ENCODE assay signal across 27 cellular contexts in genomic region chr12:6033546-6033945, GRCh38.
DNase-seq lines count a peak whose midpoint lies in the region; ATAC-seq, FAIRE-seq and TF ChIP-seq lines count a peak whose summit lies in the region.
"Had no signal": no experiment of that assay in that cellular context is flagged by ENCODE, and none has a peak within 500 bp of the region (broad histone marks: within the 10 kb centered on the region; RNA-seq: fewer than 3 reads in every experiment).

No MANE protein-coding gene starts in this region.

- no peak for TF ChIP-seq CTCF in activated CD8-positive, alpha-beta T cell treated with anti-CD3 and anti-CD28 coated beads for 36 hours (IDR thresholded peaks at IDR 0.05)

- intact Hi-C loops in activated CD8-positive, alpha-beta T cell treated with anti-CD3 and anti-CD28 coated beads for 36 hours (cut with micrococcal nuclease) = no loop called here

- H3K4me3 ChIP-seq in neuronal stem cell (ENCODE audit: low read length in 2 of 2) = no peak overlapping the region
- H3K4me3 ChIP-seq: BLaER1 treated with 17β-estradiol and CSF1 and Interleukin-3, amounts not matched to agents 10 nM and 100 nM; GM12878; GM23248 had no signal

- no peak overlapping the region for H4K91ac ChIP-seq in neuronal stem cell (ENCODE audit: low read depth, low read length, poor library complexity)

- no peak overlapping the region for H3K27ac ChIP-seq in neuronal stem cell (replicated peaks; ENCODE audit: low read length)
- H3K27ac ChIP-seq: BLaER1 treated with 17β-estradiol and CSF1 and Interleukin-3, amounts not matched to agents 10 nM and 100 nM; GM23248; HL-60 had no signal

- no peak overlapping the region for H3K23ac ChIP-seq in neuronal stem cell (ENCODE audit: low read depth, low read length, poor library complexity)

- peak; percentile 9 for FAIRE-seq in urothelium cell line (lab: Jason Lieb, UNC)
- FAIRE-seq: GM12878, HepG2 had no signal

- peak overlapping the region; percentile 8 for H3K18ac ChIP-seq in neuronal stem cell (ENCODE audit: low read length)

- H3K27ac Mint-ChIP-seq in activated CD8-positive, alpha-beta T cell treated with anti-CD3 and anti-CD28 coated beads for 36 hours = no peak overlapping the region
- H3K27ac Mint-ChIP-seq in activated CD8-positive, alpha-beta T cell treated with anti-CD3 and anti-CD28 coated beads, Interleukin-2, amount 10 ng/mL, durations not matched to agents 7 days and 5 days = no peak overlapping the region
- H3K27ac Mint-ChIP-seq: CD4-positive, alpha-beta memory T cell had no signal

- H3K4me1 ChIP-seq in neuronal stem cell (ENCODE audit: control insufficient read depth in 2 of 2, insufficient read depth in 1 of 2, low read depth in 1 of 2, low read length in 2 of 2) = no peaks in the 10 kb centered on the region
- H3K4me1 ChIP-seq: BLaER1 treated with 17β-estradiol and CSF1 and Interleukin-3, amounts not matched to agents 10 nM and 100 nM; Caco-2 had no signal

- H3K9me3 Mint-ChIP-seq in activated CD8-positive, alpha-beta T cell treated with anti-CD3 and anti-CD28 coated beads for 36 hours = no peaks in the 10 kb centered on the region
- H3K9me3 Mint-ChIP-seq in activated CD8-positive, alpha-beta T cell treated with anti-CD3 and anti-CD28 coated beads, Interleukin-2, amount 10 ng/mL, durations not matched to agents 7 days and 5 days (ENCODE audit: insufficient read depth) = no peaks in the 10 kb centered on the region

- H3K36me3 ChIP-seq in neuronal stem cell (replicated peaks in 1 of 2; ENCODE audit: control insufficient read depth in 2 of 2, insufficient read depth in 2 of 2, low read length in 2 of 2) = no peaks in the 10 kb centered on the region
- H3K36me3 ChIP-seq: BLaER1 treated with 17β-estradiol and CSF1 and Interleukin-3, amounts not matched to agents 10 nM and 100 nM had no signal

- WGBS in neuronal stem cell (ENCODE audit: extremely low coverage in 2 of 2, insufficient read length in 2 of 2, insufficient replicate concordance in 1 of 2), 2 donors = no CpG with 5 or more reads among the region's 8 CpGs

- DNase-seq in activated CD8-positive, alpha-beta T cell treated with anti-CD3 and anti-CD28 coated beads for 36 hours = peak; percentile 13
- DNase-seq in activated CD8-positive, alpha-beta T cell treated with anti-CD3 and anti-CD28 coated beads, Interleukin-2, amount 10 ng/mL, durations not matched to agents 7 days and 5 days = no peak
- DNase-seq in astrocyte of the hippocampus (ENCODE audit: low read depth, low spot score) = peak; percentile 23
- no peak for DNase-seq in neuronal stem cell (ENCODE audit: low spot score)
- no peak for DNase-seq in urothelium cell line (ENCODE audit: low spot score)
- no peak for DNase-seq in EL
- DNase-seq in occipital lobe (lab: John Stamatoyannopoulos, UW) = no peak
- DNase-seq in NCI-H69 (lab: John Stamatoyannopoulos, UW) = no peak
- DNase-seq: 8988T; Caco-2; CD4-positive, alpha-beta memory T cell; DMS 273 treated with DMSO at 0.1 percent for 48 hours; DMS79 treated with DMSO at 0.1 percent for 48 hours; GM23248; HCEC 1CT; KG1; NCI-H1092; NCI-H1436; NCI-H187 treated with DMSO at 0.1 percent for 48 hours; NCI-H510A; NCI-H748 treated with DMSO at 0.1 percent for 48 hours; SIG-M5 had no signal

- H3K14ac ChIP-seq in neuronal stem cell (ENCODE audit: low read length) = no peak overlapping the region

- H3K27me3 ChIP-seq in neuronal stem cell (ENCODE audit: control insufficient read depth in 3 of 3, insufficient read depth in 3 of 3, low read depth in 1 of 3, low read length in 3 of 3) = no peaks in the 10 kb centered on the region
- H3K27me3 ChIP-seq: BLaER1 treated with 17β-estradiol and CSF1 and Interleukin-3, amounts not matched to agents 10 nM and 100 nM had no signal

- no peak overlapping the region for H2BK15ac ChIP-seq in neuronal stem cell (ENCODE audit: low read length)

- no peak overlapping the region for H3K4me3 Mint-ChIP-seq in activated CD8-positive, alpha-beta T cell treated with anti-CD3 and anti-CD28 coated beads for 36 hours
- no peak overlapping the region for H3K4me3 Mint-ChIP-seq in activated CD8-positive, alpha-beta T cell treated with anti-CD3 and anti-CD28 coated beads, Interleukin-2, amount 10 ng/mL, durations not matched to agents 7 days and 5 days
- H3K4me3 Mint-ChIP-seq: CD4-positive, alpha-beta memory T cell had no signal

- H3K4me2 ChIP-seq in neuronal stem cell (ENCODE audit: insufficient read depth, low read length, poor library complexity, severe bottlenecking) = no peak overlapping the region
- H3K4me2 ChIP-seq: BLaER1 treated with 17β-estradiol and CSF1 and Interleukin-3, amounts not matched to agents 10 nM and 100 nM had no signal

- H3K36me3 Mint-ChIP-seq in activated CD8-positive, alpha-beta T cell treated with anti-CD3 and anti-CD28 coated beads for 36 hours (ENCODE audit: low read depth) = no peaks in the 10 kb centered on the region
- H3K36me3 Mint-ChIP-seq in activated CD8-positive, alpha-beta T cell treated with anti-CD3 and anti-CD28 coated beads, Interleukin-2, amount 10 ng/mL, durations not matched to agents 7 days and 5 days (ENCODE audit: low read depth) = no peaks in the 10 kb centered on the region
- H3K36me3 Mint-ChIP-seq: CD4-positive, alpha-beta memory T cell had no signal

- no peak overlapping the region for H2BK5ac ChIP-seq in neuronal stem cell (ENCODE audit: low read length)

- no peak overlapping the region for H2AFZ ChIP-seq in neuronal stem cell (ENCODE audit: low read length)
- H2AFZ ChIP-seq: GM23248 had no signal

- H3K4ac ChIP-seq in neuronal stem cell (ENCODE audit: low read length) = no peak overlapping the region

- no peak overlapping the region for H2BK120ac ChIP-seq in neuronal stem cell (ENCODE audit: low read depth, low read length)

- H3K27me3 Mint-ChIP-seq in activated CD8-positive, alpha-beta T cell treated with anti-CD3 and anti-CD28 coated beads for 36 hours = no peaks in the 10 kb centered on the region
- no peaks in the 10 kb centered on the region for H3K27me3 Mint-ChIP-seq in activated CD8-positive, alpha-beta T cell treated with anti-CD3 and anti-CD28 coated beads, Interleukin-2, amount 10 ng/mL, durations not matched to agents 7 days and 5 days (ENCODE audit: low read depth)

- no peak overlapping the region for H2BK12ac ChIP-seq in neuronal stem cell (ENCODE audit: low read length)

- ATAC-seq in activated CD8-positive, alpha-beta T cell treated with anti-CD3 and anti-CD28 coated beads for 36 hours = no peak
- ATAC-seq in activated CD8-positive, alpha-beta T cell treated with anti-CD3 and anti-CD28 coated beads, Interleukin-2, amount 10 ng/mL, durations not matched to agents 7 days and 5 days = no peak
- ATAC-seq: GM12878, HepG2, Panc1 had no signal

- POLR2A ChIA-PET in activated CD8-positive, alpha-beta T cell treated with anti-CD3 and anti-CD28 coated beads for 36 hours (lab: Charles Lee) = no interaction called here
- POLR2A ChIA-PET in activated CD8-positive, alpha-beta T cell treated with anti-CD3 and anti-CD28 coated beads, Interleukin-2, amount 10 ng/mL, durations not matched to agents 7 days and 5 days (lab: Charles Lee) = no interaction called here

- no peaks in the 10 kb centered on the region for H3K79me1 ChIP-seq in neuronal stem cell (ENCODE audit: low read depth, low read length)

- H3K9ac ChIP-seq in neuronal stem cell (ENCODE audit: low read depth, low read length, poor library complexity) = no peak overlapping the region
- H3K9ac ChIP-seq: BLaER1 treated with 17β-estradiol and CSF1 and Interleukin-3, amounts not matched to agents 10 nM and 100 nM; GM23248 had no signal

- H3K9me3 ChIP-seq in neuronal stem cell (replicated peaks in 1 of 2; ENCODE audit: control insufficient read depth in 2 of 2, insufficient read depth in 1 of 2, low read depth in 1 of 2, low read length in 2 of 2) = peaks cover 0 to 2% of the 10 kb centered on the region in 2 donors
- H3K9me3 ChIP-seq: BLaER1 treated with 17β-estradiol and CSF1 and Interleukin-3, amounts not matched to agents 10 nM and 100 nM; Caco-2 had no signal

- H2AK5ac ChIP-seq in neuronal stem cell (ENCODE audit: low read depth, low read length) = no peak overlapping the region

- CTCF ChIA-PET in activated CD8-positive, alpha-beta T cell treated with anti-CD3 and anti-CD28 coated beads for 36 hours (lab: Charles Lee) = interaction anchor here (1.0 to 3.5 kb wide), 3 partner anchors 45 to 245 kb away, joined by 3 to 25 read pairs (median 3); no protein-coding TSS in a partner anchor
- CTCF ChIA-PET in activated CD8-positive, alpha-beta T cell treated with anti-CD3 and anti-CD28 coated beads, Interleukin-2, amount 10 ng/mL, durations not matched to agents 7 days and 5 days (lab: Charles Lee) = interaction anchor here (3.2 kb wide), 1 partner anchor 45 kb away, joined by 22 read pairs; no protein-coding TSS in a partner anchor

- H4K8ac ChIP-seq in neuronal stem cell (ENCODE audit: low read depth, low read length) = no peak overlapping the region

- H3K4me1 Mint-ChIP-seq in activated CD8-positive, alpha-beta T cell treated with anti-CD3 and anti-CD28 coated beads for 36 hours (ENCODE audit: low read depth) = no peaks in the 10 kb centered on the region
- no peaks in the 10 kb centered on the region for H3K4me1 Mint-ChIP-seq in activated CD8-positive, alpha-beta T cell treated with anti-CD3 and anti-CD28 coated beads, Interleukin-2, amount 10 ng/mL, durations not matched to agents 7 days and 5 days (ENCODE audit: low read depth)
- H3K4me1 Mint-ChIP-seq: CD4-positive, alpha-beta memory T cell had no signal

Comparison
In these comparisons a context has a peak if more than half of its experiments do, and no peak if none do; other contexts are left out.
1. DNase-seq: peak in activated CD8-positive, alpha-beta T cell treated with anti-CD3 and anti-CD28 coated beads for 36 hours (single experiment) and astrocyte of the hippocampus (single experiment); none in activated CD8-positive, alpha-beta T cell treated with anti-CD3 and anti-CD28 coated beads, Interleukin-2, amount 10 ng/mL, durations not matched to agents 7 days and 5 days (single experiment), neuronal stem cell (single experiment), urothelium cell line (single experiment), EL (single experiment), occipital lobe (single experiment) and NCI-H69 (single experiment).